9 cellular contexts compared by ENCODE assay signal in the genomic region with DNA sequence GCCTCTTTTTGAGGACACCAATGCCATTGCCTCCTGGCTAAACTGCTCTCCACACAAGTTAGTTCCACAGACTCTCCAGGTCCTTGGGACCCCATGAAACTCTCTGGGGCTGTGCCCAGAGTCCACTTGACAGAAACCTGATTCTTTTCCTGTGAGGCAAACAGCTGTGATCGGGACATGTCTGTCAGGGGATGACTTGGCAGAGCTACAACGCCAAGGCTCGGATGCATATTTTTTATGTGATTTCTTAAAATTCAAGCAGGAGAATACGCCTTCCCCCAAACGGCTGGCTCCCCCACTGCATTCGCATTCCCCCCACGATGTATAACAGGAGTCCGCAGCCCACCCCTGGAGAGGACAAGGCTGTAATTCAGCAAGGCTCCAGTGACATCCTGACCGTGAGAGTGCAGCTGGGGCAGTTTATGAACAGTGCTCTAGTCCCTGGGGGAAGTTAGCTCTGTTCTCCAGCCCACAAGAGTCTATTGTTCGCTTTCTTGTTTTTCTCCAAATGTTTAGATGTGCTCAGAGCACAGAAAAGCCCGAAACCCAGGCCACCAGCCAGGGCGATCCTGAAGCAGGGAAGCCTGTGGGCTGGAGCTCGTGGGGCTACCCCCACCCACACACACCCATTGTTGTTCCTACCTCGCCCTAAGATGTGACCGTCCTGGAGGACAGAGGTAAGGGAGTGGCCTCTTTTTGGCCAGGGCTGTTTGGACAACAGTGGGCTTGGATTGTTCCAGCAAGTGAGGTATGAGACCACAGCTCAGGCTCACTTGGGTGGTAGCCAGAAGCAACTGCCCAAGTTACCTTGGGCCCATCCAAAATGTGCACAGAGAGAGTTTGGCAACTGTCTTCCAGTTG.
A peak's percentile ranks its signal among the peaks of the same experiment; 100 is the strongest.
DNase-seq lines count a peak whose midpoint lies in the region; ATAC-seq and TF ChIP-seq lines count a peak whose summit lies in the region.
"Had no signal": no experiment of that assay in that cellular context is flagged by ENCODE, and none has a peak within 500 bp of the region (broad histone marks: within the 10 kb centered on the region; RNA-seq: fewer than 3 reads in every experiment).

No MANE protein-coding gene starts in this region.

- peak overlapping the region; percentile 24 for H3K27ac ChIP-seq in colonic mucosa
- peak overlapping the region; percentile 64 for H3K27ac ChIP-seq in stomach smooth muscle (ENCODE audit: low read length)
- no peak overlapping the region for H3K27ac ChIP-seq in naive thymus-derived CD4-positive, alpha-beta T cell (ENCODE audit: low read depth, low read length)

- H3K4me1 ChIP-seq in colonic mucosa (peaks cover 9% of the 10 kb centered on the region), stomach smooth muscle (ENCODE audit: control insufficient read depth, insufficient read depth, low read length) (peaks cover 64% of the 10 kb centered on the region)
- H3K4me1 ChIP-seq in naive thymus-derived CD4-positive, alpha-beta T cell (ENCODE audit: control insufficient read depth in 2 of 2, insufficient read depth in 2 of 2, low read length in 2 of 2): peaks cover 0 to 18% of the 10 kb centered on the region in 2 donors

- H3K36me3 ChIP-seq in colonic mucosa (no peaks in the 10 kb centered on the region), stomach smooth muscle (ENCODE audit: control insufficient read depth in 2 of 2, insufficient read depth in 2 of 2, low read length in 2 of 2) (no peaks in the 10 kb centered on the region)
- H3K36me3 ChIP-seq in naive thymus-derived CD4-positive, alpha-beta T cell (ENCODE audit: control insufficient read depth in 2 of 3, insufficient read depth in 3 of 3, low read length in 3 of 3): no peaks in the 10 kb centered on the region

- H3K27ac Mint-ChIP-seq in naive thymus-derived CD4-positive, alpha-beta T cell: peak overlapping the region in 1 of 9 donors; percentile 41

- H3K27me3 ChIP-seq in colonic mucosa (no peaks in the 10 kb centered on the region), stomach smooth muscle (ENCODE audit: control insufficient read depth in 1 of 2, insufficient read depth in 2 of 2, low read length in 2 of 2) (no peaks in the 10 kb centered on the region)
- no peaks in the 10 kb centered on the region for H3K27me3 ChIP-seq in naive thymus-derived CD4-positive, alpha-beta T cell (ENCODE audit: control insufficient read depth in 2 of 2, insufficient read depth in 2 of 2, low read length in 2 of 2)

- H3K9me3 Mint-ChIP-seq in naive thymus-derived CD4-positive, alpha-beta T cell: no peaks in the 10 kb centered on the region

- H3K36me3 Mint-ChIP-seq in naive thymus-derived CD4-positive, alpha-beta T cell: no peaks in the 10 kb centered on the region

- H3K4me1 Mint-ChIP-seq in naive thymus-derived CD4-positive, alpha-beta T cell: peaks cover 0 to 13% (median 9%) of the 10 kb centered on the region in 7 donors

- TF ChIP-seq CTCF in colonic mucosa (IDR thresholded peaks at IDR 0.05): no peak

- CTCF ChIA-PET in naive thymus-derived CD4-positive, alpha-beta T cell (lab: Charles Lee): interaction anchor here (1.2 kb wide), 1 partner anchor 258 kb away, joined by 3 read pairs; no protein-coding TSS in a partner anchor

- H3K4me3 Mint-ChIP-seq in naive thymus-derived CD4-positive, alpha-beta T cell: no peak overlapping the region

- peak overlapping the region in 1 of 2 donors; percentile 8 for H3K9ac ChIP-seq in colonic mucosa (ENCODE audit: low read depth in 2 of 2, low read length in 2 of 2)
- no peak overlapping the region for H3K9ac ChIP-seq in stomach smooth muscle (ENCODE audit: low read length in 2 of 2)

- no peak for ATAC-seq in naive thymus-derived CD4-positive, alpha-beta T cell
- no peak for ATAC-seq in HG03354 (IDR thresholded peaks at IDR 0.05; ENCODE audit: poor library complexity, severe bottlenecking, unreplicated experiment)

- H3K27me3 Mint-ChIP-seq in naive thymus-derived CD4-positive, alpha-beta T cell: peaks cover 0 to 19% (median 0%) of the 10 kb centered on the region in 5 donors

- H3K4me3 ChIP-seq in colonic mucosa (no peak overlapping the region), stomach smooth muscle (ENCODE audit: low read length in 2 of 2) (peak overlapping the region in 1 of 2 donors; percentile 22)
- no peak overlapping the region for H3K4me3 ChIP-seq in naive thymus-derived CD4-positive, alpha-beta T cell (ENCODE audit: low read length)

- DNase-seq in NCI-H2107 (lab: John Stamatoyannopoulos, UW) (peak; percentile 18), colonic mucosa (peak; percentile 28), medulla oblongata (ENCODE audit: extremely low spot score) (peak; percentile 94), OCI-M1 (lab: John Stamatoyannopoulos, UW) (no peak), NCI-H1417 (lab: John Stamatoyannopoulos, UW) (no peak)
- DNase-seq in naive thymus-derived CD4-positive, alpha-beta T cell: no peak
- DNase-seq: NCI-H1694 treated with DMSO at 0.1 percent for 48 hours had no signal

- POLR2A ChIA-PET in naive thymus-derived CD4-positive, alpha-beta T cell (lab: Charles Lee): no interaction called here

- H3K9me3 ChIP-seq in colonic mucosa (no peaks in the 10 kb centered on the region), stomach smooth muscle (ENCODE audit: control insufficient read depth in 2 of 2, low read length in 2 of 2) (no peaks in the 10 kb centered on the region)
- H3K9me3 ChIP-seq in naive thymus-derived CD4-positive, alpha-beta T cell (ENCODE audit: control insufficient read depth in 2 of 3, low read length in 3 of 3): no peaks in the 10 kb centered on the region

- intact Hi-C loops in colonic mucosa (cut with DNase I): no loop called here
- intact Hi-C loops in naive thymus-derived CD4-positive, alpha-beta T cell (cut with micrococcal nuclease): no loop called here

Comparison
In these comparisons a context has a peak if more than half of its experiments do, and no peak if none do; other contexts are left out.
1. DNase-seq: peak in NCI-H2107 (single experiment), colonic mucosa (single experiment) and medulla oblongata (single experiment); none in OCI-M1 (single experiment), NCI-H1417 (0 of 3) and naive thymus-derived CD4-positive, alpha-beta T cell (0 of 9).